In the genomic region with DNA sequence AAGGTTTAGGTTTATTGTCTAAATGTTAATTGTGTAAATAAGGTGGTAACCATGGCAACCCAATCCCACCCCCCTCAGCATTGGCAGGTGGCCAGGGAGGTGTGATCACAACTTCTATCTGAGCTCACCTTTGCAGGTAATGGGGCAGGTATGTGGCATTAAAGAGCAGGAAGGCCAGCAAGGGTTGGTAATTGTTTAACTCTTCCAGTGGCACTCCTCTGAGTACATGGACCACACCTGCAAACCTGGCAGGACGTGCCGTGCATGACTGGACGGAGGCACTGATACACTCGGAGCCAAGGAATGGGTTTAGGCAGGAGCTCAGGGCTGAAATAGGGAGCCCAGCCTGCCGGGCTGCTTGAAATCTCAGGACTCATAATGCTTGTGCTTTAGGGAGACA, we compare ENCODE assay signal across 22 cellular contexts.
DNase-seq lines count a peak whose midpoint lies in the region; ATAC-seq and TF ChIP-seq lines count a peak whose summit lies in the region.
"Had no signal": no experiment of that assay in that cellular context is flagged by ENCODE, and none has a peak within 500 bp of the region (broad histone marks: within the 10 kb centered on the region; RNA-seq: fewer than 3 reads in every experiment).

No MANE protein-coding gene starts in this region.

- no peak overlapping the region for H3K27ac Mint-ChIP-seq in Caco-2 (ENCODE audit: unreplicated experiment)
- H3K27ac Mint-ChIP-seq: activated B cell treated with CpG ODN at 0.5 μM for 24 hours; activated naive CD4-positive, alpha-beta T cell treated with anti-CD3 and anti-CD28 coated beads, Interleukin-2, amount 50 U/mL, for 24 hours had no signal

- CTCF ChIA-PET in Caco-2 (lab: Charles Lee): no interaction called here

- no peaks in the 10 kb centered on the region for H3K36me3 Mint-ChIP-seq in Caco-2 (ENCODE audit: insufficient read depth, unreplicated experiment)
- H3K36me3 Mint-ChIP-seq: activated naive CD4-positive, alpha-beta T cell treated with anti-CD3 and anti-CD28 coated beads, Interleukin-2, amount 50 U/mL, for 24 hours had no signal

- H3K4me1 Mint-ChIP-seq in Caco-2 (ENCODE audit: low read depth, unreplicated experiment): peaks cover 29% of the 10 kb centered on the region
- H3K4me1 Mint-ChIP-seq: activated B cell treated with CpG ODN at 0.5 μM for 24 hours; activated naive CD4-positive, alpha-beta T cell treated with anti-CD3 and anti-CD28 coated beads, Interleukin-2, amount 50 U/mL, for 24 hours had no signal

- DNase-seq in RWPE2 (ENCODE audit: low spot score) (peak; percentile 65), esophagus muscularis mucosa (ENCODE audit: extremely low spot score) (peak; percentile 68), lung (ENCODE audit: low spot score) (peak; percentile 54), upper lobe of left lung (peak; percentile 8 to 59), Caco-2 (no peak), sigmoid colon (no peak)
- DNase-seq in activated naive CD4-positive, alpha-beta T cell treated with Interleukin-2 at 50 U/mL for 16 hours: no peak
- DNase-seq: activated B cell treated with CpG ODN at 0.5 μM for 24 hours; anterior cingulate cortex; C1 segment of cervical spinal cord; caudate nucleus; dermis blood vessel endothelial cell; NCI-H1105 treated with DMSO at 0.1 percent for 48 hours; NCI-H2081; NCI-H446 treated with DMSO at 0.1 percent for 48 hours; OCI-M1; SHP77; stimulated activated CD4-positive, alpha-beta T cell treated with anti-CD3 and anti-CD28 coated beads, Interleukin-2, amount 100 ng/mL, for 24 hours; T1000 had no signal

- TF ChIP-seq POLR2A in esophagus muscularis mucosa (IDR thresholded peaks at IDR 0.05; ENCODE audit: low read depth) (no peak), upper lobe of left lung (IDR thresholded peaks at IDR 0.05) (no peak), sigmoid colon (IDR thresholded peaks at IDR 0.05) (no peak)

- intact Hi-C loops in esophagus muscularis mucosa (cut with DNase I) (no loop called here), Caco-2 (cut with micrococcal nuclease; ENCODE audit: unreplicated experiment) (no loop called here), sigmoid colon (cut with DNase I) (no loop called here)

- H3K27ac ChIP-seq in RWPE2 (ENCODE audit: poor library complexity, severe bottlenecking) (no peak overlapping the region), esophagus muscularis mucosa (replicated peaks in 1 of 4) (no peak overlapping the region), lung (ENCODE audit: low read depth in 1 of 2, low read length in 1 of 2) (no peak overlapping the region), upper lobe of left lung (no peak overlapping the region), sigmoid colon (no peak overlapping the region)
- H3K27ac ChIP-seq: neutrophil had no signal

- H3K4me1 ChIP-seq in RWPE2 (ENCODE audit: insufficient read depth, poor library complexity, severe bottlenecking) (peaks cover 16% of the 10 kb centered on the region), esophagus muscularis mucosa (no peaks in the 10 kb centered on the region), lung (ENCODE audit: control insufficient read depth in 2 of 2, insufficient read depth in 2 of 2, low read length in 2 of 2) (no peaks in the 10 kb centered on the region), upper lobe of left lung (no peaks in the 10 kb centered on the region), Caco-2 (peaks cover 20% of the 10 kb centered on the region), sigmoid colon (no peaks in the 10 kb centered on the region)

- H3K4me3 ChIP-seq in RWPE2 (ENCODE audit: severe bottlenecking): no peak overlapping the region
- no peak overlapping the region for H3K4me3 ChIP-seq in esophagus muscularis mucosa
- H3K4me3 ChIP-seq in lung: no peak overlapping the region
- H3K4me3 ChIP-seq in upper lobe of left lung: no peak overlapping the region
- H3K4me3 ChIP-seq in Caco-2 (ENCODE audit: low read depth, low read length): no peak overlapping the region
- H3K4me3 ChIP-seq in sigmoid colon: no peak overlapping the region
- H3K4me3 ChIP-seq: GM12878 had no signal

- no peaks in the 10 kb centered on the region for H3K27me3 ChIP-seq in RWPE2 (ENCODE audit: insufficient read depth, poor library complexity, severe bottlenecking)
- H3K27me3 ChIP-seq in esophagus muscularis mucosa: no peaks in the 10 kb centered on the region
- no peaks in the 10 kb centered on the region for H3K27me3 ChIP-seq in lung (ENCODE audit: control insufficient read depth, insufficient read depth)
- H3K27me3 ChIP-seq in upper lobe of left lung: no peaks in the 10 kb centered on the region
- no peaks in the 10 kb centered on the region for H3K27me3 ChIP-seq in Caco-2 (replicated peaks; ENCODE audit: control insufficient read depth, insufficient read depth, low read length)
- H3K27me3 ChIP-seq in sigmoid colon: no peaks in the 10 kb centered on the region
- H3K27me3 ChIP-seq: neutrophil had no signal

- TF ChIP-seq EP300 in esophagus muscularis mucosa (IDR thresholded peaks at IDR 0.05) (no peak), upper lobe of left lung (IDR thresholded peaks at IDR 0.05) (no peak), sigmoid colon (IDR thresholded peaks at IDR 0.05) (no peak)

- WGBS in esophagus muscularis mucosa: 92% methylated on average over 5 of the region's 5 CpGs
- WGBS in lung, 2 donors: 69 to 80% methylated on average over 5 of the region's 5 CpGs
- 66 to 70% methylated on average over 5 of the region's 5 CpGs for WGBS in upper lobe of left lung, 2 donors
- 18 to 64% methylated on average over 5 of the region's 5 CpGs for WGBS in sigmoid colon, 2 donors

- H3K27me3 Mint-ChIP-seq in Caco-2 (ENCODE audit: insufficient read depth, unreplicated experiment): no peaks in the 10 kb centered on the region
- H3K27me3 Mint-ChIP-seq: activated B cell treated with CpG ODN at 0.5 μM for 24 hours; activated naive CD4-positive, alpha-beta T cell treated with anti-CD3 and anti-CD28 coated beads, Interleukin-2, amount 50 U/mL, for 24 hours had no signal

- H3K4me3 Mint-ChIP-seq in Caco-2 (ENCODE audit: unreplicated experiment): no peak overlapping the region
- H3K4me3 Mint-ChIP-seq: activated B cell treated with CpG ODN at 0.5 μM for 24 hours; activated naive CD4-positive, alpha-beta T cell treated with anti-CD3 and anti-CD28 coated beads, Interleukin-2, amount 50 U/mL, for 24 hours had no signal

- H3K36me3 ChIP-seq in RWPE2 (ENCODE audit: low read depth): no peaks in the 10 kb centered on the region
- H3K36me3 ChIP-seq in esophagus muscularis mucosa: no peaks in the 10 kb centered on the region
- no peaks in the 10 kb centered on the region for H3K36me3 ChIP-seq in lung (ENCODE audit: control insufficient read depth in 2 of 2, insufficient read depth in 2 of 2, low read length in 2 of 2)
- H3K36me3 ChIP-seq in upper lobe of left lung: no peaks in the 10 kb centered on the region
- no peaks in the 10 kb centered on the region for H3K36me3 ChIP-seq in Caco-2 (ENCODE audit: control insufficient read depth, insufficient read depth, low read length)
- no peaks in the 10 kb centered on the region for H3K36me3 ChIP-seq in sigmoid colon
- H3K36me3 ChIP-seq: neutrophil had no signal

- peaks cover 17% of the 10 kb centered on the region for H3K9me3 Mint-ChIP-seq in Caco-2 (ENCODE audit: unreplicated experiment)
- H3K9me3 Mint-ChIP-seq: activated B cell treated with CpG ODN at 0.5 μM for 24 hours had no signal

- POLR2A ChIA-PET in Caco-2 (lab: Charles Lee): interaction anchor here (1.0 kb wide), 1 partner anchor 47 kb away, joined by 11 read pairs; no protein-coding TSS in a partner anchor

- H3K9me3 ChIP-seq in RWPE2 (ENCODE audit: severe bottlenecking): no peaks in the 10 kb centered on the region
- no peaks in the 10 kb centered on the region for H3K9me3 ChIP-seq in esophagus muscularis mucosa
- peaks cover 2% of the 10 kb centered on the region in 2 donors for H3K9me3 ChIP-seq in lung (ENCODE audit: control insufficient read depth in 2 of 2, insufficient read depth in 1 of 2, low read length in 1 of 2)
- H3K9me3 ChIP-seq in upper lobe of left lung: no peaks in the 10 kb centered on the region
- peaks cover 6% of the 10 kb centered on the region; the same call in 1 of the 2 replicates for H3K9me3 ChIP-seq in Caco-2
- H3K9me3 ChIP-seq in sigmoid colon: no peaks in the 10 kb centered on the region
- H3K9me3 ChIP-seq: neutrophil had no signal

- TF ChIP-seq CTCF in RWPE2 (IDR thresholded peaks at IDR 0.05; ENCODE audit: poor library complexity, severe bottlenecking): no peak
- TF ChIP-seq CTCF in esophagus muscularis mucosa (IDR thresholded peaks at IDR 0.05): no peak
- TF ChIP-seq CTCF in lung (IDR thresholded peaks at IDR 0.05; ENCODE audit: control extremely low read depth, extremely low read depth): no peak
- TF ChIP-seq CTCF in upper lobe of left lung (IDR thresholded peaks at IDR 0.05): no peak
- TF ChIP-seq CTCF in Caco-2 (IDR thresholded peaks at IDR 0.05; ENCODE audit: insufficient read depth in 1 of 2, low read depth in 1 of 2, low read length in 1 of 2, severe bottlenecking in 1 of 2, unreplicated experiment in 1 of 2): no peak
- no peak for TF ChIP-seq CTCF in sigmoid colon (IDR thresholded peaks at IDR 0.05)

- BruUV-seq in Caco-2 (replicated peaks; lab: Mats Ljungman, UMichigan): no TSS peak

- ATAC-seq in RWPE2 (ENCODE audit: low read depth) (peak; percentile 87), lung (ENCODE audit: insufficient read depth, low FRiP score) (peak; percentile 32), upper lobe of left lung (ENCODE audit: low FRiP score in 2 of 2) (peak in 1 of 2 donors; percentile 75)
- ATAC-seq: GM12878 had no signal

Comparison
In these comparisons a context has a peak if more than half of its experiments do, and no peak if none do; other contexts are left out.
1. DNase-seq: peak in RWPE2 (single experiment), esophagus muscularis mucosa (single experiment), lung (single experiment) and upper lobe of left lung (2 of 2); none in Caco-2 (0 of 2), sigmoid colon (single experiment) and activated naive CD4-positive, alpha-beta T cell treated with Interleukin-2 at 50 U/mL for 16 hours (single experiment).